30 cellular contexts compared by ENCODE assay signal in the genomic region with DNA sequence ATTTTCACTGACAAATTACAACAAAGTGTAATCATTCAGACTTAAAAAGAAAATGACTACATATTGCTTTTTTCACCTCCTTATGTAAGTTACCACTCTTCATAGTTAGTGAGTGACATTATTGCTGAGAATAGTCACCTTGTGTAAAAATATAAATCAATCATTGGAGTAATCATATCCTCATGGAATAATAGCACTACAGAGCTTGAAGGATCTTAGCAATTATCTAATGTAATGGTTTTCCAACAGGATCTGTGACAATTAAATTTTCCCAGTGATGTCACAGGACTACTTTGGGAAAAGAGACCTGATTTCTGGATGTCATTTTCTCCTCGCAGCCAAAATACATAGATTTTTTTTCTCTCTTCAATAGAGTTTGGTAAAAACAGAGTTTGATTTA.
"Had no signal": no experiment of that assay in that cellular context is flagged by ENCODE, and none has a peak within 500 bp of the region (broad histone marks: within the 10 kb centered on the region; RNA-seq: fewer than 3 reads in every experiment).

No MANE protein-coding gene starts in this region.

- H3K9me3 ChIP-seq: ascending aorta had no signal

- ATAC-seq: activated CD4-positive, alpha-beta T cell treated with anti-CD3 and anti-CD28 coated beads for 36 hours; activated CD4-positive, CD25-positive, alpha-beta regulatory T cell treated with anti-CD3 and anti-CD28 coated beads, Interleukin-2, amount 50 U/mL, for 24 hours; activated CD8-positive, alpha-beta memory T cell treated with anti-CD3 and anti-CD28 coated beads, Interleukin-2, amount 10 ng/mL, durations not matched to agents 7 days and 5 days; activated CD8-positive, alpha-beta T cell treated with anti-CD3 and anti-CD28 coated beads, Interleukin-2, amount 10 ng/mL, durations not matched to agents 7 days and 5 days; activated naive CD8-positive, alpha-beta T cell treated with anti-CD3 and anti-CD28 coated beads, Interleukin-2, amount 50 U/mL, for 24 hours; WTC11 had no signal

- H3K36me3 ChIP-seq: ascending aorta, cardiac muscle cell, WERI-Rb-1 had no signal

- H3K4me3 ChIP-seq: ascending aorta, cardiac muscle cell had no signal

- H3K27me3 ChIP-seq: ascending aorta, cardiac muscle cell had no signal

- DNase-seq: activated CD4-positive, alpha-beta memory T cell treated with anti-CD3 and anti-CD28 coated beads, Interleukin-2, amount 10 ng/mL, durations not matched to agents 7 days and 5 days; activated CD4-positive, alpha-beta T cell treated with anti-CD3 and anti-CD28 coated beads for 1 hour; activated CD4-positive, alpha-beta T cell treated with anti-CD3 and anti-CD28 coated beads for 36 hours; activated CD4-positive, alpha-beta T cell treated with anti-CD3 and anti-CD28 coated beads for 48 hours; activated CD4-positive, alpha-beta T cell treated with anti-CD3 and anti-CD28 coated beads, Interleukin-2, amount 10 ng/mL, durations not matched to agents 7 days and 5 days; activated CD4-positive, alpha-beta T cell treated with anti-CD3 and anti-CD28 coated beads, Interleukin-2, amount 50 U/mL, for 48 hours; activated CD4-positive, CD25-positive, alpha-beta regulatory T cell; activated CD8-positive, alpha-beta memory T cell treated with anti-CD3 and anti-CD28 coated beads for 24 hours; activated CD8-positive, alpha-beta memory T cell treated with anti-CD3 and anti-CD28 coated beads, Interleukin-2, amount 10 ng/mL, durations not matched to agents 7 days and 5 days; activated CD8-positive, alpha-beta memory T cell treated with anti-CD3 and anti-CD28 coated beads, Interleukin-2, amount 50 U/mL, for 48 hours; activated CD8-positive, alpha-beta T cell treated with anti-CD3 and anti-CD28 coated beads, Interleukin-2, amount 10 ng/mL, durations not matched to agents 7 days and 5 days; activated effector memory CD4-positive, alpha-beta T cell treated with Interleukin-2 at 50 U/mL for 16 hours; activated gamma-delta T cell; activated naive CD4-positive, alpha-beta T cell treated with anti-CD3 and anti-CD28 coated beads, Interleukin-2, amount 10 ng/mL, durations not matched to agents 7 days and 5 days; activated naive CD4-positive, alpha-beta T cell treated with Interleukin-2 at 50 U/mL for 16 hours; activated naive CD8-positive, alpha-beta T cell treated with anti-CD3 and anti-CD28 coated beads, Interleukin-2, amount 10 ng/mL, durations not matched to agents 7 days and 5 days; activated naive CD8-positive, alpha-beta T cell treated with anti-CD3 and anti-CD28 coated beads, Interleukin-2, amount 50 U/mL, for 24 hours; activated T-cell treated with anti-CD3 and anti-CD28 coated beads, Interleukin-2, amount 50 U/mL, for 24 hours; activated T-cell treated with anti-CD3 and anti-CD28 coated beads, Interleukin-2, amount 50 U/mL, for 48 hours; amygdala; anterior cingulate cortex; cerebellar nuclear complex; T-helper 1 cell; T-helper 2 cell; T-helper 9 cell; WERI-Rb-1 had no signal

- H3K27ac ChIP-seq: ascending aorta, cardiac muscle cell, WERI-Rb-1 had no signal
